20 cellular contexts compared by ENCODE assay signal in the genomic region with DNA sequence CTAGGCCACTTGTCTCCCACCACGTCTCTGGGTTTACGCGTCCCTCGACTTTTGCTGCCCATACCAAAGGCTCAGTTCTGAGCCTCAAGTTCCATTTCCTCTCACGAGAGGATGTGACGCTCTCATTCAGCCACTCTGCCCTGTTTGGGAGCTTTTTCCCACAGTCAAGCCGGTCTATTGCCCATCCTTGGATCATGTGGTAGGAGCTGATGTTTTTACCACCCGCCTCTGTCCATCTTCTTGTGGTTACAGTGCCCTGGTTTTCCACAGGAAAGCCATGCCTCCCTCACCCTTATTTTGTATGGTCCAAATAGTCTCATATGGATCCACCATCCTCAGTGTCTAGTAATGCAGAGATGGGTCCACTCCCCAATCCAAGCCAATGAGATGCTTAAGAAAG. TPM values are rescaled to one million over a fixed set of nuclear protein-coding genes. Genes with fewer than 3 reads are reported as not detected.
DNase-seq lines count a peak whose midpoint lies in the region; ATAC-seq and TF ChIP-seq lines count a peak whose summit lies in the region.
"Had no signal": no experiment of that assay in that cellular context is flagged by ENCODE, and none has a peak within 500 bp of the region (broad histone marks: within the 10 kb centered on the region; RNA-seq: fewer than 3 reads in every experiment).

No MANE protein-coding gene starts in this region.

- 0 out of 2 replicates have a peak overlapping the region, but pooled peaks have one; percentile 24 for H2BK20ac ChIP-seq in IMR-90 (ENCODE audit: low read depth, low read length)

- in situ Hi-C loops in IMR-90 (cut with MboI; ENCODE audit: low sequenced_read_pairs): no loop called here

- H3K27me3 ChIP-seq in IMR-90 (ENCODE audit: control insufficient read depth, insufficient read depth, low read length): no peaks in the 10 kb centered on the region
- H3K27me3 ChIP-seq: BE2C; BLaER1 treated with 17β-estradiol and CSF1 and Interleukin-3, amounts not matched to agents 10 nM and 100 nM had no signal

- H3K14ac ChIP-seq in IMR-90 (replicated peaks; ENCODE audit: low read depth, low read length): no peak overlapping the region

- H4K91ac ChIP-seq in IMR-90 (ENCODE audit: insufficient read depth, low read depth, low read length): no peak overlapping the region

- H3K4me2 ChIP-seq in IMR-90 (ENCODE audit: low read depth, low read length): no peak overlapping the region
- H3K4me2 ChIP-seq: A549; BLaER1 treated with 17β-estradiol and CSF1 and Interleukin-3, amounts not matched to agents 10 nM and 100 nM had no signal

- H2AK5ac ChIP-seq in IMR-90 (ENCODE audit: low read depth, low read length): no peak overlapping the region

- no peaks in the 10 kb centered on the region for H3K36me3 ChIP-seq in IMR-90 (ENCODE audit: control insufficient read depth, insufficient read depth, low read length)
- H3K36me3 ChIP-seq: BE2C had no signal

- no peak overlapping the region for H4K5ac ChIP-seq in IMR-90 (ENCODE audit: low read depth, low read length)

- dilution Hi-C loops in IMR-90 (cut with HindIII; ENCODE audit: low sequenced_read_pairs, unreplicated experiment): no loop called here

- TF ChIP-seq RAD21 in IMR-90 (IDR thresholded peaks at IDR 0.05; ENCODE audit: low read length): no peak

- H2BK5ac ChIP-seq in IMR-90 (ENCODE audit: low read depth, low read length, poor library complexity, severe bottlenecking): no peak overlapping the region

- no peak for TF ChIP-seq CTCF in IMR-90 (conservative IDR thresholded peaks at IDR 0.05; ENCODE audit: low read depth, low read length)
- no peak for TF ChIP-seq CTCF in VCaP (conservative IDR thresholded peaks at IDR 0.05)

- no peak overlapping the region for H3K4me3 ChIP-seq in IMR-90 (ENCODE audit: insufficient read depth, low read depth, low read length)
- H3K4me3 ChIP-seq: A549; BLaER1 treated with 17β-estradiol and CSF1 and Interleukin-3, amounts not matched to agents 10 nM and 100 nM; GM23248 had no signal

- no peak overlapping the region for H2BK15ac ChIP-seq in IMR-90 (ENCODE audit: low read depth, low read length)

- no peak overlapping the region for H4K8ac ChIP-seq in IMR-90 (ENCODE audit: low read depth in 2 of 2, low read length in 2 of 2)

- CTCF ChIA-PET in IMR-90 (lab: Yijun Ruan, JAX): no interaction called here

- no peak overlapping the region for H3K27ac ChIP-seq in IMR-90 (ENCODE audit: insufficient read depth, low read length)
- H3K27ac ChIP-seq in VCaP: peak overlapping the region; percentile 58; the same call in 1 of the 2 replicates
- H3K27ac ChIP-seq: A549; BLaER1 treated with 17β-estradiol and CSF1 and Interleukin-3, amounts not matched to agents 10 nM and 100 nM; GM23248 had no signal

- no TSS peak for BruUV-seq in IMR-90 (replicated peaks; lab: Mats Ljungman, UMichigan)

- no peak overlapping the region for H3K18ac ChIP-seq in IMR-90 (ENCODE audit: low read depth, low read length)

- H2AK9ac ChIP-seq in IMR-90 (replicated peaks; ENCODE audit: low read depth, low read length, poor library complexity): no peak overlapping the region

- no peak overlapping the region for H3K23ac ChIP-seq in IMR-90 (ENCODE audit: low read depth, low read length)

- H4K20me1 ChIP-seq in IMR-90 (ENCODE audit: insufficient read depth, low read length): no peaks in the 10 kb centered on the region
- H4K20me1 ChIP-seq: BLaER1 treated with 17β-estradiol and CSF1 and Interleukin-3, amounts not matched to agents 10 nM and 100 nM had no signal

- H3K9me1 ChIP-seq in IMR-90 (ENCODE audit: insufficient read depth, low read length): peaks cover 6% of the 10 kb centered on the region; the same call in 1 of the 2 replicates

- no peak overlapping the region for H2AFZ ChIP-seq in IMR-90 (replicated peaks; ENCODE audit: low read length, poor library complexity)
- H2AFZ ChIP-seq: GM23248 had no signal

- no peaks in the 10 kb centered on the region for H3K9me3 ChIP-seq in IMR-90 (ENCODE audit: control insufficient read depth, insufficient read depth, low read length)
- H3K9me3 ChIP-seq: A549, BE2C had no signal

- H3K9ac ChIP-seq in IMR-90 (ENCODE audit: low read depth, low read length): no peak overlapping the region
- H3K9ac ChIP-seq: BLaER1 treated with 17β-estradiol and CSF1 and Interleukin-3, amounts not matched to agents 10 nM and 100 nM; GM23248 had no signal

- peaks cover 5% of the 10 kb centered on the region; the same call in 1 of the 2 replicates for H3K4me1 ChIP-seq in IMR-90 (ENCODE audit: control insufficient read depth, insufficient read depth, low read length)
- H3K4me1 ChIP-seq: A549 had no signal

- no peak overlapping the region for H3K56ac ChIP-seq in IMR-90 (ENCODE audit: extremely low read depth, insufficient read depth, low read length)

- DNase-seq in IMR-90 (no peak), myocyte (ENCODE audit: low read depth) (peak; percentile 62), Kasumi-1 (lab: John Stamatoyannopoulos, UW) (no peak), OCI-M2 (lab: John Stamatoyannopoulos, UW; ENCODE audit: unreplicated experiment) (no peak), ecto neural progenitor cell (ENCODE audit: low spot score) (no peak)
- DNase-seq: 8988T; ACHN; AML-193; BE2C; Calu3; CD4-positive, alpha-beta memory T cell; COR-L47; GF-D8; GM23248; H7; HCEC 1CT had no signal

- no peak for TF ChIP-seq POLR2A in IMR-90 (IDR thresholded peaks at IDR 0.05; ENCODE audit: low read depth, low read length)

- 80% methylated on average over 1 of the region's 8 CpGs; no CpG with 5 or more reads in 1 of the 2 experiments for WGBS in IMR-90 (ENCODE audit: extremely low coverage in 2 of 2, insufficient read length in 1 of 2), 2 experiments

- H2BK120ac ChIP-seq in IMR-90 (ENCODE audit: low read depth, low read length): no peak overlapping the region; the same call in 1 of the 2 replicates

- ATAC-seq in IMR-90 (ENCODE audit: low read depth) (no peak), GM19395 (IDR thresholded peaks at IDR 0.05; ENCODE audit: unreplicated experiment) (no peak)
- ATAC-seq: A549 had no signal

- H3K79me1 ChIP-seq in IMR-90 (ENCODE audit: low read depth in 1 of 2, low read length in 2 of 2): no peaks in the 10 kb centered on the region

- POLR2A ChIA-PET in IMR-90 (lab: Charles Lee; ENCODE audit: unreplicated experiment): no interaction called here

- intact Hi-C loops in IMR-90 (cut with micrococcal nuclease): no loop called here

- H3K4ac ChIP-seq in IMR-90 (ENCODE audit: low read depth, low read length): no peak overlapping the region

TF ChIP-seq in IMR-90, 13 proteins besides CTCF, POLR2A, EP300 and RAD21:
- TF ChIP-seq FOS (IDR thresholded peaks at IDR 0.05; ENCODE audit: low read depth, low read length) (no peak), SMC3 (IDR thresholded peaks at IDR 0.05; ENCODE audit: low read depth, low read length) (no peak), RFX5 (IDR thresholded peaks at IDR 0.05; ENCODE audit: low read depth, low read length) (no peak)

RNA-seq across cellular contexts. Expression of a gene that starts 20.4 kb away (rescaled TPM):
- total RNA-seq in IMR-90 (2012; rRNA removed) (2.2 TPM in 2 replicates), myocyte (1.5 and 2.1 TPM in 2 replicates)
- polyA plus RNA-seq in IMR-90 (2012; rRNA removed): 1.2 and 1.3 TPM in 2 replicates
- 0.52 and 0.54 TPM in 2 replicates for polyA plus RNA-seq in IMR-90 (2012; cell fraction: cytosol; rRNA removed)
- 0.34 and 1.3 TPM in 2 replicates for polyA plus RNA-seq in IMR-90 (2012; cell fraction: nucleus; rRNA removed; ENCODE audit: low replicate concordance)
- polyA plus RNA-seq in myocyte (2012): 2.2 TPM

RNA-seq across cellular contexts. Expression of a gene that starts 20.9 kb away (rescaled TPM):
- 209 and 315 TPM in 2 replicates for total RNA-seq in IMR-90 (2012; rRNA removed)
- 42.1 and 51.6 TPM in 2 replicates for polyA plus RNA-seq in IMR-90 (2012; rRNA removed)
- polyA plus RNA-seq in IMR-90 (2012; cell fraction: cytosol; rRNA removed): 7.7 and 12.0 TPM in 2 replicates
- 12.0 and 98.0 TPM in 2 replicates for polyA plus RNA-seq in IMR-90 (2012; cell fraction: nucleus; rRNA removed; ENCODE audit: low replicate concordance)
- 167 and 173 TPM in 2 replicates for total RNA-seq in myocyte
- polyA plus RNA-seq in myocyte (2012): 91.2 TPM
